In genomic region chr2:23940262-23940975, GRCh38 we compare ENCODE assay signal across 8 cellular contexts. TPM values are rescaled to one million over a fixed set of nuclear protein-coding genes. Genes with fewer than 3 reads are reported as not detected.
DNase-seq lines count a peak whose midpoint lies in the region; ATAC-seq, FAIRE-seq and TF ChIP-seq lines count a peak whose summit lies in the region.

A gene with protein sequence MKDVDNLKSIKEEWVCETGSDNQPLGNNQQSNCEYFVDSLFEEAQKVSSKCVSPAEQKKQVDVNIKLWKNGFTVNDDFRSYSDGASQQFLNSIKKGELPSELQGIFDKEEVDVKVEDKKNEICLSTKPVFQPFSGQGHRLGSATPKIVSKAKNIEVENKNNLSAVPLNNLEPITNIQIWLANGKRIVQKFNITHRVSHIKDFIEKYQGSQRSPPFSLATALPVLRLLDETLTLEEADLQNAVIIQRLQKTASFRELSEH (plus strand): TSS chr2:23940463. CDS start chr2:23958315, 17,852 bp downstream.

- H2AFZ ChIP-seq in keratinocyte (ENCODE audit: control insufficient read depth, low read length), result peak within 1 kb of the TSS; percentile 100

- H3K4me1 Mint-ChIP-seq in activated B cell treated with CpG ODN at 0.5 μM for 24 hours, result peaks cover 13% of the 10 kb centered on the region

- FAIRE-seq in keratinocyte (lab: Jason Lieb, UNC), result no peak

- H3K9me3 ChIP-seq in keratinocyte (ENCODE audit: control insufficient read depth, low read depth, low read length), result no peaks in the 10 kb centered on the region

- H3K4me2 ChIP-seq in keratinocyte (ENCODE audit: control insufficient read depth, extremely low read depth, insufficient read depth, low read depth, low read length), result peak within 1 kb of the TSS; percentile 96

- peak within 1 kb of the TSS; percentile 84 for H3K4me3 ChIP-seq in AG04449 (ENCODE audit: low read depth, low read length)
- H3K4me3 ChIP-seq in keratinocyte (ENCODE audit: control insufficient read depth in 2 of 3, extremely low read depth in 1 of 3, insufficient read depth in 2 of 3, low read depth in 1 of 3, low read length in 3 of 3), result peak within 1 kb of the TSS; percentile 83 to 87 (median 86)

- peaks cover 3% of the 10 kb centered on the region for H3K9me1 ChIP-seq in keratinocyte (ENCODE audit: control insufficient read depth, extremely low read depth, insufficient read depth, low read length)

- POLR2A ChIA-PET in AG04449 (lab: Yijun Ruan, JAX), result interaction anchor here (0.8 to 2.9 kb wide), 3 partner anchors 14 to 144 kb away, joined by 3 to 22 read pairs (median 6); partner anchors contain the start of gene ATAD2B
- POLR2A ChIA-PET in activated B cell treated with CpG ODN at 0.5 μM for 24 hours (lab: Charles Lee), result interaction anchor here (0.6 to 6.9 kb wide), 5 partner anchors 13 to 452 kb away, joined by 3 to 165 read pairs (median 6); partner anchors contain the start of genes ATAD2B, SF3B6 and WDCP

- dilution Hi-C loops in keratinocyte (cut with MboI; ENCODE audit: extremely low pct_ligation_motif_present, low sequenced_read_pairs), result no loop called here

- TF ChIP-seq CTCF in AG04449 (IDR thresholded peaks at IDR 0.05; ENCODE audit: insufficient read depth, low read length, missing control alignments) (no peak), activated B cell treated with CpG ODN at 0.5 μM for 24 hours (IDR thresholded peaks at IDR 0.05) (no peak), keratinocyte (optimal IDR thresholded peaks at IDR 0.05 in 1 of 3, IDR thresholded peaks at IDR 0.05 in 1 of 3, conservative IDR thresholded peaks at IDR 0.05 in 1 of 3; ENCODE audit: extremely low read depth in 1 of 3, insufficient read depth in 2 of 3, low read length in 3 of 3) (no peak)

- H4K20me1 ChIP-seq in keratinocyte (ENCODE audit: control insufficient read depth, extremely low read depth, insufficient read depth, low read length), result no peaks in the 10 kb centered on the region

- H3K27me3 ChIP-seq in keratinocyte (ENCODE audit: control insufficient read depth, extremely low read depth, insufficient read depth, low read length), result no peaks in the 10 kb centered on the region

- H3K9me3 Mint-ChIP-seq in activated B cell treated with CpG ODN at 0.5 μM for 24 hours, result no peaks in the 10 kb centered on the region

- intact Hi-C loops in activated B cell treated with CpG ODN at 0.5 μM for 24 hours (cut with micrococcal nuclease), result loop anchor here (1.0 to 5.0 kb wide), 4 partner anchors 13 to 136 kb away; partner anchors contain the start of genes ATAD2B, SF3B6 and WDCP

- H3K27ac Mint-ChIP-seq in activated B cell treated with CpG ODN at 0.5 μM for 24 hours, result peak within 1 kb of the TSS; percentile 81

- no peak for DNase-seq in AG04449 (ENCODE audit: low read depth, low spot score)
- DNase-seq in NCI-H2196 (lab: John Stamatoyannopoulos, UW; ENCODE audit: unreplicated experiment), result peak; percentile 91
- peak; percentile 87 for DNase-seq in activated B cell treated with CpG ODN at 0.5 μM for 24 hours
- DNase-seq in central memory CD4-positive, alpha-beta T cell, result peak; percentile 77
- no peak for DNase-seq in keratinocyte (ENCODE audit: low read depth, low spot score)
- DNase-seq in stimulated activated CD4-positive, alpha-beta T cell treated with anti-CD3 and anti-CD28 coated beads, Interleukin-12 subunit alpha, Interleukin-12 subunit beta, amount 100 ng/mL, for 48 hours (ENCODE audit: low read depth in 2 of 3, low spot score in 1 of 3), result peak; percentile 47 to 68 (median 49)

- H3K36me3 ChIP-seq in keratinocyte (ENCODE audit: control insufficient read depth in 2 of 2, extremely low read depth in 1 of 2, insufficient read depth in 2 of 2, low read length in 2 of 2), result no peaks in the 10 kb centered on the region

- H3K36me3 Mint-ChIP-seq in activated B cell treated with CpG ODN at 0.5 μM for 24 hours (ENCODE audit: low read depth), result peaks cover 1% of the 10 kb centered on the region

- H3K27me3 Mint-ChIP-seq in activated B cell treated with CpG ODN at 0.5 μM for 24 hours, result no peaks in the 10 kb centered on the region

- ATAC-seq in GM18858 (IDR thresholded peaks at IDR 0.05; ENCODE audit: unreplicated experiment) (peak; percentile 55), HG03060 (IDR thresholded peaks at IDR 0.05; ENCODE audit: low read depth, unreplicated experiment) (peak; percentile 39), activated B cell treated with CpG ODN at 0.5 μM for 24 hours (ENCODE audit: low read depth) (peak; percentile 82)

- peaks cover 42% of the 10 kb centered on the region for H3K79me2 ChIP-seq in keratinocyte (ENCODE audit: control insufficient read depth, insufficient read depth, low read length)

- CTCF ChIA-PET in AG04449 (lab: Yijun Ruan, JAX) (interaction anchor here (1.0 to 3.0 kb wide), 4 partner anchors 13 to 120 kb away, joined by 3 to 47 read pairs (median 4); partner anchors contain the start of gene ATAD2B), activated B cell treated with CpG ODN at 0.5 μM for 24 hours (lab: Charles Lee) (interaction anchor here (1.9 to 2.2 kb wide), 2 partner anchors 13 to 116 kb away, joined by 9 to 22 read pairs; partner anchors contain the start of gene ATAD2B)

- peaks cover 13% of the 10 kb centered on the region for H3K4me1 ChIP-seq in keratinocyte (ENCODE audit: control insufficient read depth, extremely low read depth, insufficient read depth, low read length)

- H3K27ac ChIP-seq in keratinocyte (ENCODE audit: control insufficient read depth, insufficient read depth, low read length), result peak within 1 kb of the TSS; percentile 86

- peak within 1 kb of the TSS; percentile 91 for H3K9ac ChIP-seq in keratinocyte (ENCODE audit: control insufficient read depth, extremely low read depth, insufficient read depth, low read length)

- H3K4me3 Mint-ChIP-seq in activated B cell treated with CpG ODN at 0.5 μM for 24 hours, result peak within 1 kb of the TSS; percentile 88

RNA-seq across cellular contexts. Expression of the gene that starts here (rescaled TPM):
- total RNA-seq in activated B cell treated with CpG ODN at 0.5 μM for 24 hours, result 9.4 and 12.8 TPM in 2 replicates
- polyA plus RNA-seq in keratinocyte, result 5.7 to 11.7 TPM (median 10.1 TPM) in 3 replicates
- polyA plus RNA-seq in keratinocyte (2011; ENCODE audit: low read depth), result 25.4 TPM
- 8.0 and 13.9 TPM in 2 replicates for polyA plus RNA-seq in keratinocyte (2011; cell fraction: cytosol; rRNA removed)
- polyA plus RNA-seq in keratinocyte (2011; cell fraction: nucleus; rRNA removed), result 5.3 and 5.7 TPM in 2 replicates
- polyA plus RNA-seq in keratinocyte (2012; ENCODE audit: low replicate concordance), result 10.3 and 11.8 TPM in 2 replicates
- polyA minus RNA-seq in keratinocyte, result 2.0 to 4.3 TPM (median 2.5 TPM) in 3 replicates
- 4.8 TPM for polyA minus RNA-seq in keratinocyte (2011; cell fraction: cytosol; rRNA and poly(A)+ RNA removed)
- 2.8 and 4.3 TPM in 2 replicates for polyA minus RNA-seq in keratinocyte (2011; cell fraction: nucleus; rRNA and poly(A)+ RNA removed)

Comparison
In these comparisons a context has a peak if more than half of its experiments do, and no peak if none do; other contexts are left out.
1. DNase-seq: peak in NCI-H2196 (single experiment), activated B cell treated with CpG ODN at 0.5 μM for 24 hours (single experiment), central memory CD4-positive, alpha-beta T cell (single experiment) and stimulated activated CD4-positive, alpha-beta T cell treated with anti-CD3 and anti-CD28 coated beads, Interleukin-12 subunit alpha, Interleukin-12 subunit beta, amount 100 ng/mL, for 48 hours (3 of 3); none in AG04449 (single experiment) and keratinocyte (single experiment).
2. Peak in every context shown above with its lines, with median percentiles within 50 percentile points of each other: ATAC-seq.